Comparison of ENCODE assay signal across 1 cellular context in genomic region chr7:22346383-22347107, GRCh38.
TF ChIP-seq lines count a peak whose summit lies in the region.

No MANE protein-coding gene starts in this region.

TF ChIP-seq in HepG2, 621 proteins besides CTCF, POLR2A, EP300 and RAD21 (continued from another document and continues in another):
- TF ChIP-seq HNF1A (IDR thresholded peaks at IDR 0.05; ENCODE audit: low read depth), result peak; percentile 78
- TF ChIP-seq HNF1A (CRISPR knock-in tag; IDR thresholded peaks at IDR 0.05; ENCODE audit: borderline replicate concordance), result peak; percentile 58; the same call in 1 of the 2 replicates
- no peak for TF ChIP-seq RFX5 (IDR thresholded peaks at IDR 0.05; ENCODE audit: low read depth, low read length)
- TF ChIP-seq RERE (CRISPR knock-in tag; IDR thresholded peaks at IDR 0.05; ENCODE audit: low read depth), result peak; percentile 74; the same call in 1 of the 2 replicates
- TF ChIP-seq SPEN (CRISPR knock-in tag; IDR thresholded peaks at IDR 0.05; ENCODE audit: low read depth), result peak; percentile 48; the same call in 1 of the 2 replicates
- no peak for TF ChIP-seq GTF2F1 (IDR thresholded peaks at IDR 0.05; ENCODE audit: low read length)
- no peak for TF ChIP-seq DR1 (CRISPR knock-in tag; IDR thresholded peaks at IDR 0.05)
- TF ChIP-seq ZNF451 (CRISPR knock-in tag; IDR thresholded peaks at IDR 0.05), result no peak
- TF ChIP-seq NCOA5 (CRISPR knock-in tag; IDR thresholded peaks at IDR 0.05), result no peak
- TF ChIP-seq NFAT5 (CRISPR knock-in tag; IDR thresholded peaks at IDR 0.05), result no peak
- no peak for TF ChIP-seq ZNF326 (CRISPR knock-in tag; IDR thresholded peaks at IDR 0.05; ENCODE audit: borderline replicate concordance)
- TF ChIP-seq ZNF652 (CRISPR knock-in tag; IDR thresholded peaks at IDR 0.05; ENCODE audit: borderline replicate concordance, low read depth), result no peak
- no peak for TF ChIP-seq MTF1 (CRISPR knock-in tag; IDR thresholded peaks at IDR 0.05)
- TF ChIP-seq FLYWCH1 (CRISPR knock-in tag; IDR thresholded peaks at IDR 0.05), result no peak
- TF ChIP-seq THAP11 (CRISPR knock-in tag; IDR thresholded peaks at IDR 0.05), result no peak
- TF ChIP-seq MTA1 (CRISPR knock-in tag; IDR thresholded peaks at IDR 0.05; ENCODE audit: borderline replicate concordance), result no peak
- TF ChIP-seq MIXL1 (CRISPR knock-in tag; IDR thresholded peaks at IDR 0.05), result peak; percentile 91
- no peak for TF ChIP-seq AGO1 (IDR thresholded peaks at IDR 0.05; ENCODE audit: low read depth, low read length, poor library complexity, severe bottlenecking)
- TF ChIP-seq, protein P1, sequence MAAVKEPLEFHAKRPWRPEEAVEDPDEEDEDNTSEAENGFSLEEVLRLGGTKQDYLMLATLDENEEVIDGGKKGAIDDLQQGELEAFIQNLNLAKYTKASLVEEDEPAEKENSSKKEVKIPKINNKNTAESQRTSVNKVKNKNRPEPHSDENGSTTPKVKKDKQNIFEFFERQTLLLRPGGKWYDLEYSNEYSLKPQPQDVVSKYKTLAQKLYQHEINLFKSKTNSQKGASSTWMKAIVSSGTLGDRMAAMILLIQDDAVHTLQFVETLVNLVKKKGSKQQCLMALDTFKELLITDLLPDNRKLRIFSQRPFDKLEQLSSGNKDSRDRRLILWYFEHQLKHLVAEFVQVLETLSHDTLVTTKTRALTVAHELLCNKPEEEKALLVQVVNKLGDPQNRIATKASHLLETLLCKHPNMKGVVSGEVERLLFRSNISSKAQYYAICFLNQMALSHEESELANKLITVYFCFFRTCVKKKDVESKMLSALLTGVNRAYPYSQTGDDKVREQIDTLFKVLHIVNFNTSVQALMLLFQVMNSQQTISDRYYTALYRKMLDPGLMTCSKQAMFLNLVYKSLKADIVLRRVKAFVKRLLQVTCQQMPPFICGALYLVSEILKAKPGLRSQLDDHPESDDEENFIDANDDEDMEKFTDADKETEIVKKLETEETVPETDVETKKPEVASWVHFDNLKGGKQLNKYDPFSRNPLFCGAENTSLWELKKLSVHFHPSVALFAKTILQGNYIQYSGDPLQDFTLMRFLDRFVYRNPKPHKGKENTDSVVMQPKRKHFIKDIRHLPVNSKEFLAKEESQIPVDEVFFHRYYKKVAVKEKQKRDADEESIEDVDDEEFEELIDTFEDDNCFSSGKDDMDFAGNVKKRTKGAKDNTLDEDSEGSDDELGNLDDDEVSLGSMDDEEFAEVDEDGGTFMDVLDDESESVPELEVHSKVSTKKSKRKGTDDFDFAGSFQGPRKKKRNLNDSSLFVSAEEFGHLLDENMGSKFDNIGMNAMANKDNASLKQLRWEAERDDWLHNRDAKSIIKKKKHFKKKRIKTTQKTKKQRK (IDR thresholded peaks at IDR 0.05; ENCODE audit: low read length), result no peak
- TF ChIP-seq TGIF2 (CRISPR knock-in tag; IDR thresholded peaks at IDR 0.05), result no peak
- no peak for TF ChIP-seq CREB1 (IDR thresholded peaks at IDR 0.05)
- peak; percentile 88 for TF ChIP-seq CREB1 (CRISPR knock-in tag; IDR thresholded peaks at IDR 0.05)
- TF ChIP-seq ZFYVE20 (CRISPR knock-in tag; IDR thresholded peaks at IDR 0.05; ENCODE audit: borderline replicate concordance, low read depth), result no peak
- TF ChIP-seq ZSCAN29 (CRISPR knock-in tag; conservative IDR thresholded peaks at IDR 0.05), result no peak
- no peak for TF ChIP-seq ZSCAN30 (CRISPR knock-in tag; IDR thresholded peaks at IDR 0.05)
- no peak for TF ChIP-seq ZBTB7B (CRISPR knock-in tag; IDR thresholded peaks at IDR 0.05)
- no peak for TF ChIP-seq KLF13 (CRISPR knock-in tag; IDR thresholded peaks at IDR 0.05)
- TF ChIP-seq, protein P2, sequence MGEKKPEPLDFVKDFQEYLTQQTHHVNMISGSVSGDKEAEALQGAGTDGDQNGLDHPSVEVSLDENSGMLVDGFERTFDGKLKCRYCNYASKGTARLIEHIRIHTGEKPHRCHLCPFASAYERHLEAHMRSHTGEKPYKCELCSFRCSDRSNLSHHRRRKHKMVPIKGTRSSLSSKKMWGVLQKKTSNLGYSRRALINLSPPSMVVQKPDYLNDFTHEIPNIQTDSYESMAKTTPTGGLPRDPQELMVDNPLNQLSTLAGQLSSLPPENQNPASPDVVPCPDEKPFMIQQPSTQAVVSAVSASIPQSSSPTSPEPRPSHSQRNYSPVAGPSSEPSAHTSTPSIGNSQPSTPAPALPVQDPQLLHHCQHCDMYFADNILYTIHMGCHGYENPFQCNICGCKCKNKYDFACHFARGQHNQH (CRISPR knock-in tag; IDR thresholded peaks at IDR 0.05), result no peak; the same call in 1 of the 2 replicates
- TF ChIP-seq SNRNP70 (IDR thresholded peaks at IDR 0.05; ENCODE audit: low read depth, low read length), result no peak
- no peak for TF ChIP-seq PCBP2 (optimal IDR thresholded peaks at IDR 0.05; ENCODE audit: low read depth, low read length, poor library complexity, severe bottlenecking)
- TF ChIP-seq, protein P3, sequence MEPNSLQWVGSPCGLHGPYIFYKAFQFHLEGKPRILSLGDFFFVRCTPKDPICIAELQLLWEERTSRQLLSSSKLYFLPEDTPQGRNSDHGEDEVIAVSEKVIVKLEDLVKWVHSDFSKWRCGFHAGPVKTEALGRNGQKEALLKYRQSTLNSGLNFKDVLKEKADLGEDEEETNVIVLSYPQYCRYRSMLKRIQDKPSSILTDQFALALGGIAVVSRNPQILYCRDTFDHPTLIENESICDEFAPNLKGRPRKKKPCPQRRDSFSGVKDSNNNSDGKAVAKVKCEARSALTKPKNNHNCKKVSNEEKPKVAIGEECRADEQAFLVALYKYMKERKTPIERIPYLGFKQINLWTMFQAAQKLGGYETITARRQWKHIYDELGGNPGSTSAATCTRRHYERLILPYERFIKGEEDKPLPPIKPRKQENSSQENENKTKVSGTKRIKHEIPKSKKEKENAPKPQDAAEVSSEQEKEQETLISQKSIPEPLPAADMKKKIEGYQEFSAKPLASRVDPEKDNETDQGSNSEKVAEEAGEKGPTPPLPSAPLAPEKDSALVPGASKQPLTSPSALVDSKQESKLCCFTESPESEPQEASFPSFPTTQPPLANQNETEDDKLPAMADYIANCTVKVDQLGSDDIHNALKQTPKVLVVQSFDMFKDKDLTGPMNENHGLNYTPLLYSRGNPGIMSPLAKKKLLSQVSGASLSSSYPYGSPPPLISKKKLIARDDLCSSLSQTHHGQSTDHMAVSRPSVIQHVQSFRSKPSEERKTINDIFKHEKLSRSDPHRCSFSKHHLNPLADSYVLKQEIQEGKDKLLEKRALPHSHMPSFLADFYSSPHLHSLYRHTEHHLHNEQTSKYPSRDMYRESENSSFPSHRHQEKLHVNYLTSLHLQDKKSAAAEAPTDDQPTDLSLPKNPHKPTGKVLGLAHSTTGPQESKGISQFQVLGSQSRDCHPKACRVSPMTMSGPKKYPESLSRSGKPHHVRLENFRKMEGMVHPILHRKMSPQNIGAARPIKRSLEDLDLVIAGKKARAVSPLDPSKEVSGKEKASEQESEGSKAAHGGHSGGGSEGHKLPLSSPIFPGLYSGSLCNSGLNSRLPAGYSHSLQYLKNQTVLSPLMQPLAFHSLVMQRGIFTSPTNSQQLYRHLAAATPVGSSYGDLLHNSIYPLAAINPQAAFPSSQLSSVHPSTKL (CRISPR knock-in tag; IDR thresholded peaks at IDR 0.05), result peak; percentile 77
- no peak for TF ChIP-seq HOXA3 (CRISPR knock-in tag; IDR thresholded peaks at IDR 0.05)
- TF ChIP-seq ZNF773 (CRISPR knock-in tag; IDR thresholded peaks at IDR 0.05; ENCODE audit: borderline replicate concordance), result no peak
- TF ChIP-seq ZNF562 (CRISPR knock-in tag; IDR thresholded peaks at IDR 0.05; ENCODE audit: borderline replicate concordance), result no peak
- TF ChIP-seq NFIC (IDR thresholded peaks at IDR 0.05; ENCODE audit: low read length), result peak; percentile 51; the same call in 1 of the 2 replicates
- no peak for TF ChIP-seq MTF2 (CRISPR knock-in tag; IDR thresholded peaks at IDR 0.05; ENCODE audit: borderline replicate concordance)
- no peak for TF ChIP-seq CCAR2 (optimal IDR thresholded peaks at IDR 0.05; ENCODE audit: low read depth, low read length)
- no peak for TF ChIP-seq ZNF230 (CRISPR knock-in tag; IDR thresholded peaks at IDR 0.05)
- no peak for TF ChIP-seq KLF6 (CRISPR knock-in tag; IDR thresholded peaks at IDR 0.05)
